Comparison of ENCODE assay signal across 1 cellular context in the genomic region with DNA sequence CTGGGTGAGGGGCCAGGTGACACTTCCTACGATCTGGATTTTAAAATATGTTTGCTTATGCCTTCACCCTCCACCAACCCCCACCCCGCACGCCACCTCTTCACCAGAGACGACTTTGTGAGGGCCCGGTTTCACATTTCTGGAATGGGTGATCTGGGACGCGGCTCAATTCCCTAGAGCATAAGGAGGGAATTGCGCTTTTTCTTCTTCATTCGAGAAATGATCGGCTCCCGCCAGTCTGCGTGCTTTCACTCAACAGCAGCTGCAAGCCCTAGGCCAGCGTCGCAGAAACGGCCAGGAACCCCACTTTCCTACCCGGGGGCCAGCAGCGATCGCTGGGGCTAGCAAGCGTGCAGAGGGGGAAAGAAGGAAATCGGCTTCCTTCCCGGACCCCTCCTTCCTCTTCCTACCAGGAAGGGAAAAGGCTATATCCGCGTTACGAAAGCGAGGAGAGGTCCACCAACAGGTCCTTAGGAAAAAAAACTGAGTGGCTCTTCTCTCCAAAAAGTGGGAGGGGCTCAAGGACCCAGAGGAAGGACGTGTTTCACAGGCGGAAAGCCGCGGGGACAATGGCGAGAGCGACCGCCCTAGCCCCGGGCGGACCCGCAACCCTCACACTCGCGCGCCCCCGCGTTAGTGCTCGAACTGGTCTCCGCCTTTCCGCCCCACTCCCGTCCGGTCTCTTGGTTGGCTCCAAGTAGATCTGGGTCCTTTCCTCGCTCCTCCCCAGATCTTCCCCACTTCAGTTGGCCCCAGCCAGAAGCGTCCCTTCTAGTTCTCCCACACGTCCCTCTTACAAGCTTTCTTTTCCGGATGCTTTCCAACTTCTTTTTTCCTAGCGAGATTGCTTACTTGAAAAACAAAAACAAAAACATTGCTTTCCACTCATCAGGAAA.
TF ChIP-seq lines count a peak whose summit lies in the region.

No MANE protein-coding gene starts in this region.

TF ChIP-seq in HEK293, 187 proteins besides CTCF, POLR2A, EP300 and RAD21 (continued from another document and continues in another):
- TF ChIP-seq, protein P1, sequence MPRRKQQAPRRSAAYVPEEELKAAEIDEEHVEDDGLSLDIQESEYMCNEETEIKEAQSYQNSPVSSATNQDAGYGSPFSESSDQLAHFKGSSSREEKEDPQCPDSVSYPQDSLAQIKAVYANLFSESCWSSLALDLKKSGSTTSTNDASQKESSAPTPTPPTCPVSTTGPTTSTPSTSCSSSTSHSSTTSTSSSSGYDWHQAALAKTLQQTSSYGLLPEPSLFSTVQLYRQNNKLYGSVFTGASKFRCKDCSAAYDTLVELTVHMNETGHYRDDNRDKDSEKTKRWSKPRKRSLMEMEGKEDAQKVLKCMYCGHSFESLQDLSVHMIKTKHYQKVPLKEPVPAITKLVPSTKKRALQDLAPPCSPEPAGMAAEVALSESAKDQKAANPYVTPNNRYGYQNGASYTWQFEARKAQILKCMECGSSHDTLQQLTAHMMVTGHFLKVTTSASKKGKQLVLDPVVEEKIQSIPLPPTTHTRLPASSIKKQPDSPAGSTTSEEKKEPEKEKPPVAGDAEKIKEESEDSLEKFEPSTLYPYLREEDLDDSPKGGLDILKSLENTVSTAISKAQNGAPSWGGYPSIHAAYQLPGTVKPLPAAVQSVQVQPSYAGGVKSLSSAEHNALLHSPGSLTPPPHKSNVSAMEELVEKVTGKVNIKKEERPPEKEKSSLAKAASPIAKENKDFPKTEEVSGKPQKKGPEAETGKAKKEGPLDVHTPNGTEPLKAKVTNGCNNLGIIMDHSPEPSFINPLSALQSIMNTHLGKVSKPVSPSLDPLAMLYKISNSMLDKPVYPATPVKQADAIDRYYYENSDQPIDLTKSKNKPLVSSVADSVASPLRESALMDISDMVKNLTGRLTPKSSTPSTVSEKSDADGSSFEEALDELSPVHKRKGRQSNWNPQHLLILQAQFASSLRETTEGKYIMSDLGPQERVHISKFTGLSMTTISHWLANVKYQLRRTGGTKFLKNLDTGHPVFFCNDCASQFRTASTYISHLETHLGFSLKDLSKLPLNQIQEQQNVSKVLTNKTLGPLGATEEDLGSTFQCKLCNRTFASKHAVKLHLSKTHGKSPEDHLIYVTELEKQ (tag by site-specific recombination; IDR thresholded peaks at IDR 0.05; ENCODE audit: borderline replicate concordance) = 0 out of 2 replicates have a peak, but pooled peaks have one; percentile 15
- TF ChIP-seq ZNF660 (tag by site-specific recombination; IDR thresholded peaks at IDR 0.05) (no peak; the same call in 1 of the 2 replicates), WT1 (tag by site-specific recombination; IDR thresholded peaks at IDR 0.05) (peak; percentile 26), ZNF626 (tag by site-specific recombination; IDR thresholded peaks at IDR 0.05) (no peak), ZNF121 (tag by site-specific recombination; IDR thresholded peaks at IDR 0.05) (no peak), ZNF132 (tag by site-specific recombination; IDR thresholded peaks at IDR 0.05; ENCODE audit: borderline replicate concordance) (no peak), ZNF629 (tag by site-specific recombination; IDR thresholded peaks at IDR 0.05) (peak; percentile 38), ZNF791 (tag by site-specific recombination; IDR thresholded peaks at IDR 0.05) (no peak), ZNF423 (tag by site-specific recombination; IDR thresholded peaks at IDR 0.05) (peak; percentile 58; the same call in 1 of the 2 replicates), ZFP3 (tag by site-specific recombination; IDR thresholded peaks at IDR 0.05; ENCODE audit: low read depth) (no peak), YY1 (tag by site-specific recombination; IDR thresholded peaks at IDR 0.05) (0 out of 2 replicates have a peak, but pooled peaks have one; percentile 13), ZNF558 (tag by site-specific recombination; IDR thresholded peaks at IDR 0.05) (no peak), ZSCAN30 (tag by site-specific recombination; IDR thresholded peaks at IDR 0.05) (peak; percentile 14; the same call in 1 of the 2 replicates), ZNF248 (tag by site-specific recombination; IDR thresholded peaks at IDR 0.05) (no peak), ZNF785 (tag by site-specific recombination; IDR thresholded peaks at IDR 0.05) (no peak), ZNF174 (tag by site-specific recombination; IDR thresholded peaks at IDR 0.05) (no peak), OSR2 (tag by site-specific recombination; IDR thresholded peaks at IDR 0.05) (no peak), ZNF585B (tag by site-specific recombination; IDR thresholded peaks at IDR 0.05) (no peak), KLF9 (tag by site-specific recombination; IDR thresholded peaks at IDR 0.05; ENCODE audit: low read depth) (peak; percentile 72), ZNF133 (tag by site-specific recombination; IDR thresholded peaks at IDR 0.05) (no peak), ZNF2 (tag by site-specific recombination; IDR thresholded peaks at IDR 0.05) (no peak), ZNF501 (tag by site-specific recombination; IDR thresholded peaks at IDR 0.05) (no peak; the same call in 1 of the 2 replicates), ZNF266 (tag by site-specific recombination; IDR thresholded peaks at IDR 0.05; ENCODE audit: low read depth) (no peak)
- TF ChIP-seq, protein P2, sequence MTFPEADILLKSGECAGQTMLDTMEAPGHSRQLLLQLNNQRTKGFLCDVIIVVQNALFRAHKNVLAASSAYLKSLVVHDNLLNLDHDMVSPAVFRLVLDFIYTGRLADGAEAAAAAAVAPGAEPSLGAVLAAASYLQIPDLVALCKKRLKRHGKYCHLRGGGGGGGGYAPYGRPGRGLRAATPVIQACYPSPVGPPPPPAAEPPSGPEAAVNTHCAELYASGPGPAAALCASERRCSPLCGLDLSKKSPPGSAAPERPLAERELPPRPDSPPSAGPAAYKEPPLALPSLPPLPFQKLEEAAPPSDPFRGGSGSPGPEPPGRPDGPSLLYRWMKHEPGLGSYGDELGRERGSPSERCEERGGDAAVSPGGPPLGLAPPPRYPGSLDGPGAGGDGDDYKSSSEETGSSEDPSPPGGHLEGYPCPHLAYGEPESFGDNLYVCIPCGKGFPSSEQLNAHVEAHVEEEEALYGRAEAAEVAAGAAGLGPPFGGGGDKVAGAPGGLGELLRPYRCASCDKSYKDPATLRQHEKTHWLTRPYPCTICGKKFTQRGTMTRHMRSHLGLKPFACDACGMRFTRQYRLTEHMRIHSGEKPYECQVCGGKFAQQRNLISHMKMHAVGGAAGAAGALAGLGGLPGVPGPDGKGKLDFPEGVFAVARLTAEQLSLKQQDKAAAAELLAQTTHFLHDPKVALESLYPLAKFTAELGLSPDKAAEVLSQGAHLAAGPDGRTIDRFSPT (tag by site-specific recombination; IDR thresholded peaks at IDR 0.05) = no peak
- TF ChIP-seq, protein P3, sequence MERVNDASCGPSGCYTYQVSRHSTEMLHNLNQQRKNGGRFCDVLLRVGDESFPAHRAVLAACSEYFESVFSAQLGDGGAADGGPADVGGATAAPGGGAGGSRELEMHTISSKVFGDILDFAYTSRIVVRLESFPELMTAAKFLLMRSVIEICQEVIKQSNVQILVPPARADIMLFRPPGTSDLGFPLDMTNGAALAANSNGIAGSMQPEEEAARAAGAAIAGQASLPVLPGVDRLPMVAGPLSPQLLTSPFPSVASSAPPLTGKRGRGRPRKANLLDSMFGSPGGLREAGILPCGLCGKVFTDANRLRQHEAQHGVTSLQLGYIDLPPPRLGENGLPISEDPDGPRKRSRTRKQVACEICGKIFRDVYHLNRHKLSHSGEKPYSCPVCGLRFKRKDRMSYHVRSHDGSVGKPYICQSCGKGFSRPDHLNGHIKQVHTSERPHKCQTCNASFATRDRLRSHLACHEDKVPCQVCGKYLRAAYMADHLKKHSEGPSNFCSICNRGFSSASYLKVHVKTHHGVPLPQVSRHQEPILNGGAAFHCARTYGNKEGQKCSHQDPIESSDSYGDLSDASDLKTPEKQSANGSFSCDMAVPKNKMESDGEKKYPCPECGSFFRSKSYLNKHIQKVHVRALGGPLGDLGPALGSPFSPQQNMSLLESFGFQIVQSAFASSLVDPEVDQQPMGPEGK (tag by site-specific recombination; IDR thresholded peaks at IDR 0.05) = peak; percentile 84
- TF ChIP-seq, protein P4, sequence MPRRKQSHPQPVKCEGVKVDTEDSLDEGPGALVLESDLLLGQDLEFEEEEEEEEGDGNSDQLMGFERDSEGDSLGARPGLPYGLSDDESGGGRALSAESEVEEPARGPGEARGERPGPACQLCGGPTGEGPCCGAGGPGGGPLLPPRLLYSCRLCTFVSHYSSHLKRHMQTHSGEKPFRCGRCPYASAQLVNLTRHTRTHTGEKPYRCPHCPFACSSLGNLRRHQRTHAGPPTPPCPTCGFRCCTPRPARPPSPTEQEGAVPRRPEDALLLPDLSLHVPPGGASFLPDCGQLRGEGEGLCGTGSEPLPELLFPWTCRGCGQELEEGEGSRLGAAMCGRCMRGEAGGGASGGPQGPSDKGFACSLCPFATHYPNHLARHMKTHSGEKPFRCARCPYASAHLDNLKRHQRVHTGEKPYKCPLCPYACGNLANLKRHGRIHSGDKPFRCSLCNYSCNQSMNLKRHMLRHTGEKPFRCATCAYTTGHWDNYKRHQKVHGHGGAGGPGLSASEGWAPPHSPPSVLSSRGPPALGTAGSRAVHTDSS (tag by site-specific recombination; IDR thresholded peaks at IDR 0.05) = peak; percentile 25; the same call in 1 of the 2 replicates
- TF ChIP-seq, protein P5, sequence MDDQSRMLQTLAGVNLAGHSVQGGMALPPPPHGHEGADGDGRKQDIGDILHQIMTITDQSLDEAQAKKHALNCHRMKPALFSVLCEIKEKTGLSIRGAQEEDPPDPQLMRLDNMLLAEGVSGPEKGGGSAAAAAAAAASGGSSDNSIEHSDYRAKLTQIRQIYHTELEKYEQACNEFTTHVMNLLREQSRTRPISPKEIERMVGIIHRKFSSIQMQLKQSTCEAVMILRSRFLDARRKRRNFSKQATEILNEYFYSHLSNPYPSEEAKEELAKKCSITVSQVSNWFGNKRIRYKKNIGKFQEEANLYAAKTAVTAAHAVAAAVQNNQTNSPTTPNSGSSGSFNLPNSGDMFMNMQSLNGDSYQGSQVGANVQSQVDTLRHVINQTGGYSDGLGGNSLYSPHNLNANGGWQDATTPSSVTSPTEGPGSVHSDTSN (CRISPR knock-in tag; IDR thresholded peaks at IDR 0.05) = no peak
- TF ChIP-seq, protein P6, sequence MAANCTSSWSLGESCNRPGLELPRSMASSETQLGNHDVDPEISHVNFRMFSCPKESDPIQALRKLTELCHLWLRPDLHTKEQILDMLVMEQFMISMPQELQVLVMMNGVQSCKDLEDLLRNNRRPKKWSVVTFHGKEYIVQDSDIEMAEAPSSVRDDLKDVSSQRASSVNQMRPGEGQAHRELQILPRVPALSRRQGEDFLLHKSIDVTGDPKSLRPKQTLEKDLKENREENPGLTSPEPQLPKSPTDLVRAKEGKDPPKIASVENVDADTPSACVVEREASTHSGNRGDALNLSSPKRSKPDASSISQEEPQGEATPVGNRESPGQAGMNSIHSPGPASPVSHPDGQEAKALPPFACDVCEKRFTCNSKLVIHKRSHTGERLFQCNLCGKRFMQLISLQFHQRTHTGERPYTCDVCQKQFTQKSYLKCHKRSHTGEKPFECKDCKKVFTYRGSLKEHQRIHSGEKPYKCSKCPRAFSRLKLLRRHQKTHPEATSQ (tag by site-specific recombination; IDR thresholded peaks at IDR 0.05) = no peak
- TF ChIP-seq, protein P7, sequence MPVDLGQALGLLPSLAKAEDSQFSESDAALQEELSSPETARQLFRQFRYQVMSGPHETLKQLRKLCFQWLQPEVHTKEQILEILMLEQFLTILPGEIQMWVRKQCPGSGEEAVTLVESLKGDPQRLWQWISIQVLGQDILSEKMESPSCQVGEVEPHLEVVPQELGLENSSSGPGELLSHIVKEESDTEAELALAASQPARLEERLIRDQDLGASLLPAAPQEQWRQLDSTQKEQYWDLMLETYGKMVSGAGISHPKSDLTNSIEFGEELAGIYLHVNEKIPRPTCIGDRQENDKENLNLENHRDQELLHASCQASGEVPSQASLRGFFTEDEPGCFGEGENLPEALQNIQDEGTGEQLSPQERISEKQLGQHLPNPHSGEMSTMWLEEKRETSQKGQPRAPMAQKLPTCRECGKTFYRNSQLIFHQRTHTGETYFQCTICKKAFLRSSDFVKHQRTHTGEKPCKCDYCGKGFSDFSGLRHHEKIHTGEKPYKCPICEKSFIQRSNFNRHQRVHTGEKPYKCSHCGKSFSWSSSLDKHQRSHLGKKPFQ (tag by site-specific recombination; IDR thresholded peaks at IDR 0.05) = no peak
- TF ChIP-seq, protein P8, sequence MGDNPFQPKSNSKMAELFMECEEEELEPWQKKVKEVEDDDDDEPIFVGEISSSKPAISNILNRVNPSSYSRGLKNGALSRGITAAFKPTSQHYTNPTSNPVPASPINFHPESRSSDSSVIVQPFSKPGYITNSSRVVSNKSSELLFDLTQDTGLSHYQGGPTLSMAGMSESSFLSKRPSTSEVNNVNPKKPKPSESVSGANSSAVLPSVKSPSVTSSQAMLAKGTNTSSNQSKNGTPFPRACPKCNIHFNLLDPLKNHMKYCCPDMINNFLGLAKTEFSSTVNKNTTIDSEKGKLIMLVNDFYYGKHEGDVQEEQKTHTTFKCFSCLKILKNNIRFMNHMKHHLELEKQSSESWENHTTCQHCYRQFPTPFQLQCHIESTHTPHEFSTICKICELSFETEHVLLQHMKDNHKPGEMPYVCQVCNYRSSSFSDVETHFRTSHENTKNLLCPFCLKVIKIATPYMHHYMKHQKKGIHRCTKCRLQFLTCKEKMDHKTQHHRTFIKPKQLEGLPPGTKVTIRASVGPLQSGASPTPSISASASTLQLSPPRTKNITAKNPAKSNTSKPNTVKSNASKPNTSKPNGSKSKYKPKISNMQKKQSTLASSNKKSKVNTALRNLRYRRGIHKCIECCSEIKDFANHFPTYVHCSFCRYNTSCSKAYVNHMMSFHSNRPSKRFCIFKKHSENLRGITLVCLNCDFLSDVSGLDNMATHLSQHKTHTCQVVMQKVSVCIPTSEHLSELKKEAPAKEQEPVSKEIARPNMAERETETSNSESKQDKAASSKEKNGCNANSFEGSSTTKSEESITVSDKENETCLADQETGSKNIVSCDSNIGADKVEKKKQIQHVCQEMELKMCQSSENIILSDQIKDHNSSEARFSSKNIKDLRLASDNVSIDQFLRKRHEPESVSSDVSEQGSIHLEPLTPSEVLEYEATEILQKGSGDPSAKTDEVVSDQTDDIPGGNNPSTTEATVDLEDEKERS (tag by site-specific recombination; IDR thresholded peaks at IDR 0.05) = no peak
- TF ChIP-seq, protein P9, sequence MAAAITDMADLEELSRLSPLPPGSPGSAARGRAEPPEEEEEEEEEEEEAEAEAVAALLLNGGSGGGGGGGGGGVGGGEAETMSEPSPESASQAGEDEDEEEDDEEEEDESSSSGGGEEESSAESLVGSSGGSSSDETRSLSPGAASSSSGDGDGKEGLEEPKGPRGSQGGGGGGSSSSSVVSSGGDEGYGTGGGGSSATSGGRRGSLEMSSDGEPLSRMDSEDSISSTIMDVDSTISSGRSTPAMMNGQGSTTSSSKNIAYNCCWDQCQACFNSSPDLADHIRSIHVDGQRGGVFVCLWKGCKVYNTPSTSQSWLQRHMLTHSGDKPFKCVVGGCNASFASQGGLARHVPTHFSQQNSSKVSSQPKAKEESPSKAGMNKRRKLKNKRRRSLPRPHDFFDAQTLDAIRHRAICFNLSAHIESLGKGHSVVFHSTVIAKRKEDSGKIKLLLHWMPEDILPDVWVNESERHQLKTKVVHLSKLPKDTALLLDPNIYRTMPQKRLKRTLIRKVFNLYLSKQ (tag by site-specific recombination; IDR thresholded peaks at IDR 0.05; ENCODE audit: borderline replicate concordance) = no peak
- TF ChIP-seq, protein P10, sequence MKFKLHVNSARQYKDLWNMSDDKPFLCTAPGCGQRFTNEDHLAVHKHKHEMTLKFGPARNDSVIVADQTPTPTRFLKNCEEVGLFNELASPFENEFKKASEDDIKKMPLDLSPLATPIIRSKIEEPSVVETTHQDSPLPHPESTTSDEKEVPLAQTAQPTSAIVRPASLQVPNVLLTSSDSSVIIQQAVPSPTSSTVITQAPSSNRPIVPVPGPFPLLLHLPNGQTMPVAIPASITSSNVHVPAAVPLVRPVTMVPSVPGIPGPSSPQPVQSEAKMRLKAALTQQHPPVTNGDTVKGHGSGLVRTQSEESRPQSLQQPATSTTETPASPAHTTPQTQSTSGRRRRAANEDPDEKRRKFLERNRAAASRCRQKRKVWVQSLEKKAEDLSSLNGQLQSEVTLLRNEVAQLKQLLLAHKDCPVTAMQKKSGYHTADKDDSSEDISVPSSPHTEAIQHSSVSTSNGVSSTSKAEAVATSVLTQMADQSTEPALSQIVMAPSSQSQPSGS (tag by site-specific recombination; IDR thresholded peaks at IDR 0.05; ENCODE audit: low read depth) = no peak
